Comparison of ENCODE assay signal across 1 cellular context in the genomic region with DNA sequence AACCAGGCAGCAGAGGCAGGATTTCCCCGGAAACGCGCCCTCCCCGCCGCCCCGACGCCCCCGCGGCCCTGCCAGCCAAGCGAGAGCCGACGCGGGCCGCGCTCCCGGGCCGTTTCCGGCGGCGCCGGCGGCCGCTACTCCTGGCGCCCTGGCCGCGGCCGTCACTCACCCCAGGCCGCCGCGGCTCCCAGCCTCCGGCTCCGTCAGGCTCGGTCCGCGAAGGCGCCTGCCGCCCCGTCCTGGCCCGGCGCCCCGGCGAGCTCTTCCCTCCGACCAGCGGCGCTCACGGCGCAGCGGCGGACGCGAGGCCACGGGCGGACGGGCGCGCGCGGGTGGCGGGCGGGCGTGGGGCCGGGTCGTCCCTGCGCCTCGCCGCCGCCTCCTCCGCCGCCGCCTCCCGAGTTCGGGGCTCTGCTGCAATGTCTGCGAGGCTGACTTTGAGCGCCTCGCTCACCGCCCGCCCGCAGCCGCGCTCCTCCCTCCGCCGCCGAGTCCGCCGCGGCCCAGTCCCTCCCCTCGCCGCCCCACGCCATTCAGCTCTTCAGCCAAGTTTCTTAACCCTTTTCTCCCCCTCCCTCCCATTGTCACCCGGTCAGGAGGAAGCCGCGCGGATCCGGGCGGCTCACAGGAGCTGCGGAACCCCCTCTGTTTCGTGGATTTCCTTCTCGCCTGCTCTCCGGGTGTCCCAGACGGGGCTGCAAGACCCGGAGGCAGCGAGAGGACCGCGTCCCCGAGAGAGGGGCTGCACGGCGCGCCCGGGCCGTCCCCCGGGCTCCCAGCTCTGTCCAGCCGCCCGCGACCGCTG.
TF ChIP-seq lines count a peak whose summit lies in the region.

A gene with protein sequence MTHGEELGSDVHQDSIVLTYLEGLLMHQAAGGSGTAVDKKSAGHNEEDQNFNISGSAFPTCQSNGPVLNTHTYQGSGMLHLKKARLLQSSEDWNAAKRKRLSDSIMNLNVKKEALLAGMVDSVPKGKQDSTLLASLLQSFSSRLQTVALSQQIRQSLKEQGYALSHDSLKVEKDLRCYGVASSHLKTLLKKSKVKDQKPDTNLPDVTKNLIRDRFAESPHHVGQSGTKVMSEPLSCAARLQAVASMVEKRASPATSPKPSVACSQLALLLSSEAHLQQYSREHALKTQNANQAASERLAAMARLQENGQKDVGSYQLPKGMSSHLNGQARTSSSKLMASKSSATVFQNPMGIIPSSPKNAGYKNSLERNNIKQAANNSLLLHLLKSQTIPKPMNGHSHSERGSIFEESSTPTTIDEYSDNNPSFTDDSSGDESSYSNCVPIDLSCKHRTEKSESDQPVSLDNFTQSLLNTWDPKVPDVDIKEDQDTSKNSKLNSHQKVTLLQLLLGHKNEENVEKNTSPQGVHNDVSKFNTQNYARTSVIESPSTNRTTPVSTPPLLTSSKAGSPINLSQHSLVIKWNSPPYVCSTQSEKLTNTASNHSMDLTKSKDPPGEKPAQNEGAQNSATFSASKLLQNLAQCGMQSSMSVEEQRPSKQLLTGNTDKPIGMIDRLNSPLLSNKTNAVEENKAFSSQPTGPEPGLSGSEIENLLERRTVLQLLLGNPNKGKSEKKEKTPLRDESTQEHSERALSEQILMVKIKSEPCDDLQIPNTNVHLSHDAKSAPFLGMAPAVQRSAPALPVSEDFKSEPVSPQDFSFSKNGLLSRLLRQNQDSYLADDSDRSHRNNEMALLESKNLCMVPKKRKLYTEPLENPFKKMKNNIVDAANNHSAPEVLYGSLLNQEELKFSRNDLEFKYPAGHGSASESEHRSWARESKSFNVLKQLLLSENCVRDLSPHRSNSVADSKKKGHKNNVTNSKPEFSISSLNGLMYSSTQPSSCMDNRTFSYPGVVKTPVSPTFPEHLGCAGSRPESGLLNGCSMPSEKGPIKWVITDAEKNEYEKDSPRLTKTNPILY (N-terminal part only) (minus strand): TSS at position 425 of the 805 bp plus-strand sequence. CDS start 96,808 bp downstream, outside the sequence.

TF ChIP-seq in HepG2, 621 proteins besides CTCF, POLR2A, EP300 and RAD21 (continued from another document and continues in another):
- TF ChIP-seq TFAP4 (IDR thresholded peaks at IDR 0.05; ENCODE audit: borderline replicate concordance, low read depth) (no peak), PAWR (CRISPR knock-in tag; IDR thresholded peaks at IDR 0.05; ENCODE audit: borderline replicate concordance) (no peak), SIN3A (IDR thresholded peaks at IDR 0.05; ENCODE audit: borderline replicate concordance, low read depth, low read length) (peak; percentile 84; the same call in 1 of the 2 replicates), NFAT5 (CRISPR knock-in tag; IDR thresholded peaks at IDR 0.05) (no peak), HIVEP1 (CRISPR knock-in tag; IDR thresholded peaks at IDR 0.05) (no peak), NFRKB (IDR thresholded peaks at IDR 0.05) (no peak), ZXDC (CRISPR knock-in tag; IDR thresholded peaks at IDR 0.05) (no peak), ZNF543 (CRISPR knock-in tag; IDR thresholded peaks at IDR 0.05) (peak; percentile 49; the same call in 1 of the 2 replicates), ZNF850 (CRISPR knock-in tag; conservative IDR thresholded peaks at IDR 0.05) (no peak), ZNF777 (CRISPR knock-in tag; IDR thresholded peaks at IDR 0.05) (no peak), DNMT3B (CRISPR knock-in tag; conservative IDR thresholded peaks at IDR 0.05) (no peak), ZNF572 (CRISPR knock-in tag; IDR thresholded peaks at IDR 0.05) (no peak), MTA3 (CRISPR knock-in tag; IDR thresholded peaks at IDR 0.05) (no peak)
- TF ChIP-seq, protein P1, sequence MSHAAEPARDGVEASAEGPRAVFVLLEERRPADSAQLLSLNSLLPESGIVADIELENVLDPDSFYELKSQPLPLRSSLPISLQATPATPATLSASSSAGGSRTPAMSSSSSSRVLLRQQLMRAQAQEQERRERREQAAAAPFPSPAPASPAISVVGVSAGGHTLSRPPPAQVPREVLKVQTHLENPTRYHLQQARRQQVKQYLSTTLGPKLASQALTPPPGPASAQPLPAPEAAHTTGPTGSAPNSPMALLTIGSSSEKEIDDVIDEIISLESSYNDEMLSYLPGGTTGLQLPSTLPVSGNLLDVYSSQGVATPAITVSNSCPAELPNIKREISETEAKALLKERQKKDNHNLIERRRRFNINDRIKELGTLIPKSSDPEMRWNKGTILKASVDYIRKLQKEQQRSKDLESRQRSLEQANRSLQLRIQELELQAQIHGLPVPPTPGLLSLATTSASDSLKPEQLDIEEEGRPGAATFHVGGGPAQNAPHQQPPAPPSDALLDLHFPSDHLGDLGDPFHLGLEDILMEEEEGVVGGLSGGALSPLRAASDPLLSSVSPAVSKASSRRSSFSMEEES (CRISPR knock-in tag; IDR thresholded peaks at IDR 0.05): peak; percentile 26; the same call in 1 of the 2 replicates
- TF ChIP-seq, protein P2, sequence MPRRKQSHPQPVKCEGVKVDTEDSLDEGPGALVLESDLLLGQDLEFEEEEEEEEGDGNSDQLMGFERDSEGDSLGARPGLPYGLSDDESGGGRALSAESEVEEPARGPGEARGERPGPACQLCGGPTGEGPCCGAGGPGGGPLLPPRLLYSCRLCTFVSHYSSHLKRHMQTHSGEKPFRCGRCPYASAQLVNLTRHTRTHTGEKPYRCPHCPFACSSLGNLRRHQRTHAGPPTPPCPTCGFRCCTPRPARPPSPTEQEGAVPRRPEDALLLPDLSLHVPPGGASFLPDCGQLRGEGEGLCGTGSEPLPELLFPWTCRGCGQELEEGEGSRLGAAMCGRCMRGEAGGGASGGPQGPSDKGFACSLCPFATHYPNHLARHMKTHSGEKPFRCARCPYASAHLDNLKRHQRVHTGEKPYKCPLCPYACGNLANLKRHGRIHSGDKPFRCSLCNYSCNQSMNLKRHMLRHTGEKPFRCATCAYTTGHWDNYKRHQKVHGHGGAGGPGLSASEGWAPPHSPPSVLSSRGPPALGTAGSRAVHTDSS (CRISPR knock-in tag; conservative IDR thresholded peaks at IDR 0.05): no peak
- TF ChIP-seq, protein P3, sequence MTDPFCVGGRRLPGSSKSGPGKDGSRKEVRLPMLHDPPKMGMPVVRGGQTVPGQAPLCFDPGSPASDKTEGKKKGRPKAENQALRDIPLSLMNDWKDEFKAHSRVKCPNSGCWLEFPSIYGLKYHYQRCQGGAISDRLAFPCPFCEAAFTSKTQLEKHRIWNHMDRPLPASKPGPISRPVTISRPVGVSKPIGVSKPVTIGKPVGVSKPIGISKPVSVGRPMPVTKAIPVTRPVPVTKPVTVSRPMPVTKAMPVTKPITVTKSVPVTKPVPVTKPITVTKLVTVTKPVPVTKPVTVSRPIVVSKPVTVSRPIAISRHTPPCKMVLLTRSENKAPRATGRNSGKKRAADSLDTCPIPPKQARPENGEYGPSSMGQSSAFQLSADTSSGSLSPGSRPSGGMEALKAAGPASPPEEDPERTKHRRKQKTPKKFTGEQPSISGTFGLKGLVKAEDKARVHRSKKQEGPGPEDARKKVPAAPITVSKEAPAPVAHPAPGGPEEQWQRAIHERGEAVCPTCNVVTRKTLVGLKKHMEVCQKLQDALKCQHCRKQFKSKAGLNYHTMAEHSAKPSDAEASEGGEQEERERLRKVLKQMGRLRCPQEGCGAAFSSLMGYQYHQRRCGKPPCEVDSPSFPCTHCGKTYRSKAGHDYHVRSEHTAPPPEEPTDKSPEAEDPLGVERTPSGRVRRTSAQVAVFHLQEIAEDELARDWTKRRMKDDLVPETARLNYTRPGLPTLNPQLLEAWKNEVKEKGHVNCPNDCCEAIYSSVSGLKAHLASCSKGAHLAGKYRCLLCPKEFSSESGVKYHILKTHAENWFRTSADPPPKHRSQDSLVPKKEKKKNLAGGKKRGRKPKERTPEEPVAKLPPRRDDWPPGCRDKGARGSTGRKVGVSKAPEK (CRISPR knock-in tag; IDR thresholded peaks at IDR 0.05; ENCODE audit: borderline replicate concordance): no peak
- TF ChIP-seq, protein P4, sequence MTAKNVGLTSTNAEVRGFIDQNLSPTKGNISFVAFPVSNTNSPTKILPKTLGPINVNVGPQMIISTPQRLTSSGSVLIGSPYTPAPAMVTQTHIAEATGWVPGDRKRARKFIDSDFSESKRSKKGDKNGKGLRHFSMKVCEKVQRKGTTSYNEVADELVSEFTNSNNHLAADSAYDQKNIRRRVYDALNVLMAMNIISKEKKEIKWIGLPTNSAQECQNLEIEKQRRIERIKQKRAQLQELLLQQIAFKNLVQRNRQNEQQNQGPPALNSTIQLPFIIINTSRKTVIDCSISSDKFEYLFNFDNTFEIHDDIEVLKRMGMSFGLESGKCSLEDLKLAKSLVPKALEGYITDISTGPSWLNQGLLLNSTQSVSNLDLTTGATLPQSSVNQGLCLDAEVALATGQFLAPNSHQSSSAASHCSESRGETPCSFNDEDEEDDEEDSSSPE (CRISPR knock-in tag; IDR thresholded peaks at IDR 0.05): no peak
